In genomic region chr16:58494981-58495860, GRCh38 we compare ENCODE assay signal across 8 cellular contexts. TPM values are rescaled to one million over a fixed set of nuclear protein-coding genes. Genes with fewer than 3 reads are reported as not detected.
DNase-seq lines count a peak whose midpoint lies in the region; ATAC-seq, FAIRE-seq and TF ChIP-seq lines count a peak whose summit lies in the region.

No MANE protein-coding gene starts in this region.

- TF ChIP-seq EP300 in HepG2 (IDR thresholded peaks at IDR 0.05; ENCODE audit: low read depth in 2 of 2, low read length in 2 of 2) (no peak), HepG2 (CRISPR knock-in tag; IDR thresholded peaks at IDR 0.05; ENCODE audit: borderline replicate concordance) (no peak)

- TF ChIP-seq CTCF in A673 (conservative IDR thresholded peaks at IDR 0.05; ENCODE audit: low read depth, low read length) = peak; percentile 61
- TF ChIP-seq CTCF in VCaP (conservative IDR thresholded peaks at IDR 0.05) = peak; percentile 61
- peak; percentile 60 for TF ChIP-seq CTCF in HepG2 (CRISPR knock-in tag; IDR thresholded peaks at IDR 0.05)

- intact Hi-C loops in A673 (cut with micrococcal nuclease; ENCODE audit: unreplicated experiment) (loop anchor here (5.0 kb wide), 2 partner anchors 262 to 918 kb away; no protein-coding TSS in a partner anchor), HepG2 (cut with micrococcal nuclease; ENCODE audit: unreplicated experiment) (loop anchor here (5.0 kb wide), 1 partner anchor 262 kb away; no protein-coding TSS in a partner anchor)

- BruUV-seq in A673 (replicated peaks; lab: Mats Ljungman, UMichigan) (no TSS peak), HepG2 (replicated peaks; lab: Mats Ljungman, UMichigan) (no TSS peak)

- POLR2A ChIA-PET in A673 (lab: Charles Lee; ENCODE audit: low non-redundant PET) (no interaction called here), HepG2 (lab: Yijun Ruan, JAX) (no interaction called here)

- ATAC-seq in GM18511 (IDR thresholded peaks at IDR 0.05; ENCODE audit: unreplicated experiment) = peak; percentile 77
- ATAC-seq in HG03139 (IDR thresholded peaks at IDR 0.05; ENCODE audit: unreplicated experiment) = peak; percentile 52
- ATAC-seq in HepG2 = peak; percentile 72

- H3K4me3 ChIP-seq in A673 (ENCODE audit: low read depth, low read length, poor library complexity, severe bottlenecking) (no peak overlapping the region), duodenal mucosa (ENCODE audit: low read depth in 1 of 2, low read length in 2 of 2) (peak overlapping the region in 1 of 2 donors; percentile 34), HepG2 (replicated peaks in 1 of 3; ENCODE audit: insufficient read depth in 1 of 3, low read depth in 2 of 3, low read length in 3 of 3) (no peak overlapping the region)

- TF ChIP-seq POLR2A in HepG2 (IDR thresholded peaks at IDR 0.05; ENCODE audit: insufficient read depth in 1 of 2, low read depth in 2 of 2, low read length in 2 of 2) = no peak

- no peaks in the 10 kb centered on the region for H3K36me3 ChIP-seq in A673 (ENCODE audit: insufficient read depth, low read length, poor library complexity, severe bottlenecking)
- H3K36me3 ChIP-seq in duodenal mucosa (ENCODE audit: control insufficient read depth in 1 of 2, insufficient read depth in 2 of 2, low read length in 2 of 2) = no peaks in the 10 kb centered on the region
- no peaks in the 10 kb centered on the region for H3K36me3 ChIP-seq in HepG2 (replicated peaks in 1 of 2; ENCODE audit: control insufficient read depth in 1 of 2, insufficient read depth in 2 of 2, low read length in 2 of 2)

- H3K27ac ChIP-seq in A673 (ENCODE audit: low read depth, low read length, poor library complexity, severe bottlenecking) = no peak overlapping the region
- H3K27ac ChIP-seq in VCaP = no peak overlapping the region
- peak overlapping the region; percentile 32 for H3K27ac ChIP-seq in duodenal mucosa (ENCODE audit: low read depth, low read length)
- no peak overlapping the region for H3K27ac ChIP-seq in HepG2 (ENCODE audit: extremely low read length, insufficient read depth, low read length)

- peak; percentile 92 for DNase-seq in A673 (ENCODE audit: low spot score)
- peak; percentile 90 for DNase-seq in NCI-H2171 treated with DMSO at 0.1 percent for 48 hours (lab: John Stamatoyannopoulos, UW)
- peak; percentile 96 for DNase-seq in HepG2 (ENCODE audit: low spot score)
- peak; percentile 31 to 73 (median 50) for DNase-seq in stimulated activated CD4-positive, alpha-beta T cell treated with anti-CD3 and anti-CD28 coated beads, TNF-alpha, amount 100 ng/mL, for 24 hours (ENCODE audit: low read depth in 3 of 3)

- CTCF ChIA-PET in A673 (lab: Charles Lee) = interaction anchor here (0.5 to 1.0 kb wide), 7 partner anchors 9 to 261 kb away, joined by 3 to 10 read pairs (median 5); no protein-coding TSS in a partner anchor
- CTCF ChIA-PET in HepG2 (lab: Yijun Ruan, JAX; ENCODE audit: low intra/inter-chr PET ratio, low total read pairs) = interaction anchor here (0.8 kb wide), 1 partner anchor 143 kb away, joined by 3 read pairs; no protein-coding TSS in a partner anchor

- in situ Hi-C loops in HepG2 (cut with HindIII; ENCODE audit: extremely low pct_ligation_motif_present, low pct_unique_long_range_greater_than_20kb) = no loop called here

- WGBS in HepG2 (ENCODE audit: low lambda C conversion rate) = 20% methylated on average over 11 of the region's 21 CpGs

- H3K27me3 ChIP-seq in A673 (replicated peaks; ENCODE audit: insufficient read depth, low read depth, low read length, poor library complexity) (no peaks in the 10 kb centered on the region), duodenal mucosa (ENCODE audit: control insufficient read depth in 1 of 2, insufficient read depth in 2 of 2, low read length in 2 of 2) (peaks cover 5 to 8% of the 10 kb centered on the region in 2 donors), HepG2 (ENCODE audit: control insufficient read depth in 1 of 2, insufficient read depth in 2 of 2, low read length in 2 of 2) (peaks cover 0 to 18% of the 10 kb centered on the region in 2 experiments; a peak in 2 of 5 replicates)

- H3K4me1 ChIP-seq in A673 (ENCODE audit: insufficient read depth, low read length, poor library complexity, severe bottlenecking) (no peaks in the 10 kb centered on the region), duodenal mucosa (ENCODE audit: control insufficient read depth in 1 of 2, insufficient read depth in 2 of 2, low read length in 2 of 2) (peaks cover 4 to 7% of the 10 kb centered on the region in 2 donors), HepG2 (ENCODE audit: insufficient read depth, low read length) (peaks cover 18% of the 10 kb centered on the region)

- H3K9ac ChIP-seq in duodenal mucosa (ENCODE audit: low read depth in 1 of 2, low read length in 2 of 2) (no peak overlapping the region), HepG2 (ENCODE audit: insufficient read depth, low read depth, low read length) (no peak overlapping the region)

- no peaks in the 10 kb centered on the region for H3K79me2 ChIP-seq in HepG2 (ENCODE audit: insufficient read depth, low read length)

- H2AFZ ChIP-seq in HepG2 (ENCODE audit: low read length) = no peak overlapping the region

- TF ChIP-seq RAD21 in HepG2 (CRISPR knock-in tag; IDR thresholded peaks at IDR 0.05) = no peak

- no peak overlapping the region for H3K4me2 ChIP-seq in HepG2 (ENCODE audit: low read depth, low read length)

- no peaks in the 10 kb centered on the region for H3K9me3 ChIP-seq in A673 (ENCODE audit: low read depth, low read length, poor library complexity, severe bottlenecking)
- H3K9me3 ChIP-seq in duodenal mucosa (ENCODE audit: control insufficient read depth in 1 of 2, low read length in 2 of 2) = no peaks in the 10 kb centered on the region
- H3K9me3 ChIP-seq in HepG2 (ENCODE audit: low read length) = no peaks in the 10 kb centered on the region

- peak; percentile 97 for FAIRE-seq in HepG2 (lab: Jason Lieb, UNC)

- no peaks in the 10 kb centered on the region for H4K20me1 ChIP-seq in HepG2 (ENCODE audit: insufficient read depth, low read length)

TF ChIP-seq in HepG2, 621 proteins besides CTCF, POLR2A, EP300 and RAD21 (continues in another document):
- TF ChIP-seq RBM39 (IDR thresholded peaks at IDR 0.05; ENCODE audit: low read depth, low read length, poor library complexity, severe bottlenecking) (no peak), ZNF660 (CRISPR knock-in tag; IDR thresholded peaks at IDR 0.05; ENCODE audit: borderline replicate concordance, low read depth) (no peak), KLF9 (CRISPR knock-in tag; IDR thresholded peaks at IDR 0.05; ENCODE audit: low read depth) (no peak), ZNF652 (CRISPR knock-in tag; IDR thresholded peaks at IDR 0.05; ENCODE audit: borderline replicate concordance, low read depth) (no peak)

RNA-seq across cellular contexts. Expression of gene NDRG4, which starts 4.7 kb away (rescaled TPM):
- total RNA-seq in A673 (2021) = 0.28 and 0.66 TPM in 2 replicates
- total RNA-seq in HepG2 (2016; rRNA removed; fragmentation: Illumina TruSeq; extraction: Trizol) = 1.6 and 1.7 TPM in 2 replicates
- total RNA-seq in HepG2 (2016; cell fraction: cytosol; rRNA removed; fragmentation: Illumina TruSeq; extraction: Trizol; ENCODE audit: low read depth) = 0.20 and 1.1 TPM in 2 replicates
- total RNA-seq in HepG2 (2016; cell fraction: insoluble cytoplasmic fraction; rRNA removed; fragmentation: Illumina TruSeq; extraction: Trizol) = 1.5 and 2.0 TPM in 2 replicates
- 1.7 and 1.8 TPM in 2 replicates for total RNA-seq in HepG2 (2016; cell fraction: membrane; rRNA removed; fragmentation: Illumina TruSeq; extraction: Trizol)
- total RNA-seq in HepG2 (2016; cell fraction: nucleus; rRNA removed; fragmentation: Illumina TruSeq; extraction: Trizol) = 1.6 and 2.2 TPM in 2 replicates
- 1.8 and 2.7 TPM in 2 replicates for polyA plus RNA-seq in HepG2 (2011; rRNA removed)
- polyA plus RNA-seq in HepG2 (2011; cell fraction: cytosol; rRNA removed) = 1.8 and 2.5 TPM in 2 replicates
- 17.0 and 17.7 TPM in 2 replicates for polyA plus RNA-seq in HepG2 (2011; cell fraction: nucleus; rRNA removed)
- 2.3 and 6.3 TPM in 2 replicates for polyA plus RNA-seq in HepG2 (2012)
- 0.41 and 0.49 TPM in 2 replicates for polyA plus RNA-seq in HepG2 (2016; cell fraction: cytosol; fragmentation: Illumina TruSeq; extraction: Trizol; ENCODE audit: low read depth)
- polyA plus RNA-seq in HepG2 (2016; cell fraction: insoluble cytoplasmic fraction; fragmentation: Illumina TruSeq; extraction: Trizol; ENCODE audit: low read depth) = 0.75 and 2.0 TPM in 2 replicates
- 0.87 and 0.90 TPM in 2 replicates for polyA plus RNA-seq in HepG2 (2016; cell fraction: membrane; fragmentation: Illumina TruSeq; extraction: Trizol; ENCODE audit: low read depth)
- 2.5 TPM in 2 replicates for polyA plus RNA-seq in HepG2 (2016; cell fraction: nucleus; fragmentation: Illumina TruSeq; extraction: Trizol; ENCODE audit: insufficient read depth, low read depth)
- polyA minus RNA-seq in HepG2 (2011; rRNA and poly(A)+ RNA removed; ENCODE audit: low replicate concordance) = 0.07 and 9.4 TPM in 2 replicates
- polyA minus RNA-seq in HepG2 (2011; cell fraction: cytosol; rRNA and poly(A)+ RNA removed) = 1.2 and 1.8 TPM in 2 replicates
- polyA minus RNA-seq in HepG2 (2011; cell fraction: nucleus; rRNA and poly(A)+ RNA removed) = 3.3 and 6.0 TPM in 2 replicates

RNA-seq across cellular contexts. Expression of gene SETD6, which starts 20.1 kb away (rescaled TPM):
- total RNA-seq in A673 (2021) (35.2 and 36.1 TPM in 2 replicates), HepG2 (2016; rRNA removed; fragmentation: Illumina TruSeq; extraction: Trizol) (17.4 and 25.7 TPM in 2 replicates)
- 4.8 and 5.1 TPM in 2 replicates for total RNA-seq in HepG2 (2016; cell fraction: cytosol; rRNA removed; fragmentation: Illumina TruSeq; extraction: Trizol; ENCODE audit: low read depth)
- total RNA-seq in HepG2 (2016; cell fraction: insoluble cytoplasmic fraction; rRNA removed; fragmentation: Illumina TruSeq; extraction: Trizol) = 17.1 and 29.4 TPM in 2 replicates
- total RNA-seq in HepG2 (2016; cell fraction: membrane; rRNA removed; fragmentation: Illumina TruSeq; extraction: Trizol) = 9.7 and 10.0 TPM in 2 replicates
- 32.2 and 34.9 TPM in 2 replicates for total RNA-seq in HepG2 (2016; cell fraction: nucleus; rRNA removed; fragmentation: Illumina TruSeq; extraction: Trizol)
- polyA plus RNA-seq in HepG2 (2011; rRNA removed) = 24.0 and 25.9 TPM in 2 replicates
- polyA plus RNA-seq in HepG2 (2011; cell fraction: cytosol; rRNA removed) = 13.1 and 16.9 TPM in 2 replicates
- polyA plus RNA-seq in HepG2 (2011; cell fraction: nucleus; rRNA removed) = 109 and 110 TPM in 2 replicates
- polyA plus RNA-seq in HepG2 (2012) = 25.0 and 25.7 TPM in 2 replicates
- 2.7 and 3.2 TPM in 2 replicates for polyA plus RNA-seq in HepG2 (2016; cell fraction: cytosol; fragmentation: Illumina TruSeq; extraction: Trizol; ENCODE audit: low read depth)
- 13.8 and 15.8 TPM in 2 replicates for polyA plus RNA-seq in HepG2 (2016; cell fraction: insoluble cytoplasmic fraction; fragmentation: Illumina TruSeq; extraction: Trizol; ENCODE audit: low read depth)
- 4.6 and 4.9 TPM in 2 replicates for polyA plus RNA-seq in HepG2 (2016; cell fraction: membrane; fragmentation: Illumina TruSeq; extraction: Trizol; ENCODE audit: low read depth)
- 74.9 and 78.9 TPM in 2 replicates for polyA plus RNA-seq in HepG2 (2016; cell fraction: nucleus; fragmentation: Illumina TruSeq; extraction: Trizol; ENCODE audit: insufficient read depth, low read depth)
- 26.6 and 40.3 TPM in 2 replicates for polyA minus RNA-seq in HepG2 (2011; rRNA and poly(A)+ RNA removed; ENCODE audit: low replicate concordance)
- 11.5 and 12.7 TPM in 2 replicates for polyA minus RNA-seq in HepG2 (2011; cell fraction: cytosol; rRNA and poly(A)+ RNA removed)
- 48.7 and 56.2 TPM in 2 replicates for polyA minus RNA-seq in HepG2 (2011; cell fraction: nucleus; rRNA and poly(A)+ RNA removed)
